8 cellular contexts compared by ENCODE assay signal in the genomic region with DNA sequence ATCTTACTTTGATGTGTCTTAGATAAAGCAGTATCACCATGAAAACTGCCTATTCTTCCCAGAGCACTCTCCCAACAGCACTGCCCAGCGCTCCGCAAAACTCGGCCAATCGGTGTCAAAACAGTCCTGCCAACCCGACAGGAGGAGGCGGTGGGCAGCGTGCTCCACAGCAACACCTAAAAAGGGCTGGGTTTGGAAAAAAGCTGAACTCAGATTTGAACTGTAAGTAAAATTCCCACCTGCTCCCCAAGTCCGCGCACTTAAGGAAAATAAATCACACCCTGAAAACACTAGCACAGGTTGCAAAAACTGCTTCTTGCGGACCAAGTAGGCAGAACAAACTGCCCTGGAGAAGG. TPM values are rescaled to one million over a fixed set of nuclear protein-coding genes. Genes with fewer than 3 reads are reported as not detected.
DNase-seq lines count a peak whose midpoint lies in the region; ATAC-seq, FAIRE-seq and TF ChIP-seq lines count a peak whose summit lies in the region.

No MANE protein-coding gene starts in this region.

- H3K27me3 Mint-ChIP-seq in astrocyte (ENCODE audit: low read depth, unreplicated experiment), result no peaks in the 10 kb centered on the region

- H3K36me3 ChIP-seq in astrocyte (ENCODE audit: insufficient read depth, low read length), result no peaks in the 10 kb centered on the region
- no peaks in the 10 kb centered on the region for H3K36me3 ChIP-seq in iPS DF 6.9 (ENCODE audit: control insufficient read depth, insufficient read depth, low read length)
- H3K36me3 ChIP-seq in rectal smooth muscle tissue (ENCODE audit: control insufficient read depth, insufficient read depth, low read length), result no peaks in the 10 kb centered on the region

- peak overlapping the region; percentile 82 for H3K27ac Mint-ChIP-seq in astrocyte (ENCODE audit: unreplicated experiment)

- H3K4me1 Mint-ChIP-seq in astrocyte (ENCODE audit: low read depth, unreplicated experiment), result peaks cover 11% of the 10 kb centered on the region

- no peak for FAIRE-seq in astrocyte (lab: Jason Lieb, UNC)

- H3K4me3 ChIP-seq in astrocyte (ENCODE audit: insufficient read depth, low read depth, low read length) (peak overlapping the region; percentile 95), iPS DF 6.9 (ENCODE audit: low read length) (peak overlapping the region; percentile 97), rectal smooth muscle tissue (ENCODE audit: low read length) (peak overlapping the region; percentile 92)

- H3K4me1 ChIP-seq in astrocyte (ENCODE audit: insufficient read depth, low read length) (peaks cover 18% of the 10 kb centered on the region), iPS DF 6.9 (ENCODE audit: control insufficient read depth, insufficient read depth, low read length) (no peaks in the 10 kb centered on the region), rectal smooth muscle tissue (ENCODE audit: control insufficient read depth, insufficient read depth, low read length) (peaks cover 4% of the 10 kb centered on the region)

- no peaks in the 10 kb centered on the region for H3K9me3 ChIP-seq in astrocyte (ENCODE audit: insufficient read depth, low read depth, low read length)
- H3K9me3 ChIP-seq in iPS DF 6.9 (ENCODE audit: control insufficient read depth, insufficient read depth, low read length), result no peaks in the 10 kb centered on the region

- H3K27ac ChIP-seq in astrocyte (ENCODE audit: low read depth, low read length) (peak overlapping the region; percentile 81), iPS DF 6.9 (ENCODE audit: low read length) (no peak overlapping the region), rectal smooth muscle tissue (ENCODE audit: low read depth, low read length) (peak overlapping the region; percentile 75)

- DNase-seq in activated CD4-positive, alpha-beta T cell treated with anti-CD3 and anti-CD28 coated beads for 48 hours, result peak; percentile 25
- no peak for DNase-seq in activated CD4-positive, alpha-beta T cell treated with anti-CD3 and anti-CD28 coated beads for 1 hour
- peak; percentile 64 for DNase-seq in NCI-H2171 treated with DMSO at 0.1 percent for 48 hours (lab: John Stamatoyannopoulos, UW)
- DNase-seq in astrocyte (ENCODE audit: low read depth), result peak; percentile 30
- no peak for DNase-seq in iPS DF 6.9 (ENCODE audit: low read depth, low spot score)

- peak; percentile 31 for ATAC-seq in HG02610 (IDR thresholded peaks at IDR 0.05; ENCODE audit: unreplicated experiment)
- no peak for ATAC-seq in GM18873 (IDR thresholded peaks at IDR 0.05; ENCODE audit: low FRiP score, unreplicated experiment)

- TF ChIP-seq CTCF in astrocyte (IDR thresholded peaks at IDR 0.05; ENCODE audit: insufficient read depth, low read depth, low read length), result no peak

- peak overlapping the region; percentile 97 for H2AFZ ChIP-seq in astrocyte (ENCODE audit: low read depth, low read length)

- H3K4me3 Mint-ChIP-seq in astrocyte (ENCODE audit: unreplicated experiment), result peak overlapping the region; percentile 96

- no peaks in the 10 kb centered on the region for H3K9me3 Mint-ChIP-seq in astrocyte (ENCODE audit: unreplicated experiment)

- H3K9ac ChIP-seq in astrocyte (ENCODE audit: low read length) (peak overlapping the region; percentile 90), rectal smooth muscle tissue (ENCODE audit: low read length) (peak overlapping the region; percentile 58)

- no peaks in the 10 kb centered on the region for H3K36me3 Mint-ChIP-seq in astrocyte (ENCODE audit: low read depth, unreplicated experiment)

- peaks cover 57% of the 10 kb centered on the region for H3K79me2 ChIP-seq in astrocyte (ENCODE audit: insufficient read depth, low read length)

- H3K27me3 ChIP-seq in astrocyte (ENCODE audit: insufficient read depth, low read length), result no peaks in the 10 kb centered on the region
- H3K27me3 ChIP-seq in iPS DF 6.9 (ENCODE audit: control insufficient read depth, insufficient read depth, low read length), result no peaks in the 10 kb centered on the region
- H3K27me3 ChIP-seq in rectal smooth muscle tissue (ENCODE audit: control insufficient read depth, insufficient read depth, low read length), result no peaks in the 10 kb centered on the region

- H4K20me1 ChIP-seq in astrocyte (ENCODE audit: insufficient read depth, low read length), result peaks cover 19% of the 10 kb centered on the region

- WGBS in iPS DF 6.9 (ENCODE audit: insufficient coverage, insufficient read length), result no CpG with 5 or more reads among the region's 10 CpGs

- H3K4me2 ChIP-seq in astrocyte (ENCODE audit: low read length), result peak overlapping the region; percentile 96

RNA-seq across cellular contexts. Expression of gene IPO8, which starts 0.7 kb away (rescaled TPM):
- 39.2 and 41.0 TPM in 2 replicates for total RNA-seq in astrocyte

RNA-seq across cellular contexts. Expression of gene CAPRIN2, which starts 59.8 kb away (rescaled TPM):
- 20.2 and 23.1 TPM in 2 replicates for total RNA-seq in astrocyte

Comparison
In these comparisons a context has a peak if more than half of its experiments do, and no peak if none do; other contexts are left out.
1. DNase-seq: peak in activated CD4-positive, alpha-beta T cell treated with anti-CD3 and anti-CD28 coated beads for 48 hours (single experiment), NCI-H2171 treated with DMSO at 0.1 percent for 48 hours (single experiment) and astrocyte (single experiment); none in activated CD4-positive, alpha-beta T cell treated with anti-CD3 and anti-CD28 coated beads for 1 hour (single experiment) and iPS DF 6.9 (single experiment).
2. Peak in every context shown above with its lines, with median percentiles within 50 percentile points of each other: H3K4me3 ChIP-seq.